Comparison of ENCODE assay signal across 8 cellular contexts in genomic region chr2:162333968-162334367, GRCh38.
A peak's percentile ranks its signal among the peaks of the same experiment; 100 is the strongest.
DNase-seq lines count a peak whose midpoint lies in the region; ATAC-seq and TF ChIP-seq lines count a peak whose summit lies in the region.

No MANE protein-coding gene starts in this region.

- POLR2A ChIA-PET in AG04449 (lab: Yijun Ruan, JAX) = no interaction called here

- H3K4me2 ChIP-seq in parathyroid adenoma (ENCODE audit: low read length) = no peak overlapping the region

- H2AFZ ChIP-seq in parathyroid adenoma = peak overlapping the region; percentile 20

- no peak for DNase-seq in AG04449 (ENCODE audit: low read depth, low spot score)
- DNase-seq in GM03348 (ENCODE audit: low spot score) = peak; percentile 30
- peak; percentile 38 for DNase-seq in NCI-H226
- peak; percentile 52 for DNase-seq in choroid plexus epithelial cell (ENCODE audit: low read depth)
- no peak for DNase-seq in effector CD4-positive, alpha-beta T cell
- DNase-seq in central memory CD4-positive, alpha-beta T cell = no peak

- no peaks in the 10 kb centered on the region for H3K27me3 ChIP-seq in parathyroid adenoma (ENCODE audit: control insufficient read depth, insufficient read depth, low read length)

- TF ChIP-seq CTCF in AG04449 (IDR thresholded peaks at IDR 0.05; ENCODE audit: insufficient read depth, low read length, missing control alignments) = peak; percentile 46
- TF ChIP-seq CTCF in choroid plexus epithelial cell (conservative IDR thresholded peaks at IDR 0.05; ENCODE audit: low read depth, low read length) = peak; percentile 70
- peak; percentile 34 for TF ChIP-seq CTCF in parathyroid adenoma (IDR thresholded peaks at IDR 0.05)

- H3K4me1 ChIP-seq in parathyroid adenoma = no peaks in the 10 kb centered on the region

- peak; percentile 49 for ATAC-seq in HG02610 (IDR thresholded peaks at IDR 0.05; ENCODE audit: unreplicated experiment)

- H3K9me3 ChIP-seq in parathyroid adenoma (ENCODE audit: control insufficient read depth, low read length) = no peaks in the 10 kb centered on the region

- H3K4me3 ChIP-seq in AG04449 (ENCODE audit: low read depth, low read length) (no peak overlapping the region), choroid plexus epithelial cell (ENCODE audit: low read depth, low read length) (no peak overlapping the region), parathyroid adenoma (ENCODE audit: low read depth, low read length) (no peak overlapping the region)

- no peaks in the 10 kb centered on the region for H3K36me3 ChIP-seq in parathyroid adenoma (ENCODE audit: control insufficient read depth, insufficient read depth, low read length)

- H3K79me2 ChIP-seq in parathyroid adenoma = no peaks in the 10 kb centered on the region

- CTCF ChIA-PET in AG04449 (lab: Yijun Ruan, JAX) = interaction anchor here (0.6 to 2.2 kb wide), 8 partner anchors 8 to 747 kb away, joined by 3 to 12 read pairs (median 6); partner anchors contain the start of genes GCA and IFIH1

- no peak overlapping the region for H3K27ac ChIP-seq in parathyroid adenoma

- H3K9ac ChIP-seq in parathyroid adenoma = no peak overlapping the region

Comparison
In these comparisons a context has a peak if more than half of its experiments do, and no peak if none do; other contexts are left out.
1. DNase-seq: peak in GM03348 (single experiment), NCI-H226 (single experiment) and choroid plexus epithelial cell (single experiment); none in AG04449 (single experiment), effector CD4-positive, alpha-beta T cell (single experiment) and central memory CD4-positive, alpha-beta T cell (single experiment).
2. Peak in every context shown above with its lines, with median percentiles within 50 percentile points of each other: CTCF ChIP-seq.